Comparison of ENCODE assay signal across 23 cellular contexts in the genomic region with DNA sequence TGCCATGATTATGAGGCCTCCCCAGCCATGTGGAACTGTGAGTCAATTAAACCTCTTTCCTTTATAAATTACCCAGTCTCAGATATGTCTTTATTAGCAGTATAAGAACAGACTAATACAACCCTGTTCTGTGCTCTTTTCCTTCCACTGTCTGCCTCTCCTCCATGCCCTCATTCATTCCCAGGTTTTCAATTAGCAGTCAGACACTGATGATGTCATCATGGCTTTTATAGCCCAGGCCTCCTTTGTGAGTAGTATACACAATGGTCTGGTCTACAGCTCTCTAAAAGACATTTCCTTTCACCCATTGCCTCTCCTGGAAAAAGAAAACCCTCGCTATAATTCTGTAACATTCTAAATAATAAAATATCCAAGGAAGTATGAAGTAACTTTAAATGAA. TPM values are rescaled to one million over a fixed set of nuclear protein-coding genes. Genes with fewer than 3 reads are reported as not detected.
"Had no signal": no experiment of that assay in that cellular context is flagged by ENCODE, and none has a peak within 500 bp of the region (broad histone marks: within the 10 kb centered on the region; RNA-seq: fewer than 3 reads in every experiment).

No MANE protein-coding gene starts in this region.

- H3K36me3 ChIP-seq: prostate gland, right atrium auricular region, sigmoid colon, stomach, thyroid gland, vagina had no signal

- H3K4me3 Mint-ChIP-seq: memory B cell; mesothelial cell of epicardium; naive B cell; natural killer cell treated with Interleukin-12 subunit alpha and Interleukin-12 subunit beta and Interleukin-15 and Interleukin-18, amount 100 ng/mL, for 72 hours; neural crest cell; stimulated activated effector memory CD8-positive, alpha-beta T cell treated with anti-CD3 and anti-CD28 coated beads, Interleukin-12 subunit alpha, Interleukin-12 subunit beta, amount 100 ng/mL, for 72 hours had no signal

- DNase-seq: dorsolateral prefrontal cortex; effector CD4-positive, alpha-beta T cell; head of caudate nucleus; kidney; mucosa of descending colon; naive B cell; nucleus accumbens; sigmoid colon; stimulated activated CD4-positive, alpha-beta T cell treated with anti-CD3 and anti-CD28 coated beads, Interleukin-2, amount 100 ng/mL, for 24 hours; stimulated activated CD4-positive, alpha-beta T cell treated with anti-CD3 and anti-CD28 coated beads, Interleukin-4, amount 100 ng/mL, for 24 hours; stimulated activated naive CD4-positive, alpha-beta T cell treated with Interleukin-2 at 50 U/mL for 16 hours; stomach; thyroid gland; trophoblast cell had no signal

- H3K9me3 Mint-ChIP-seq: memory B cell; mesothelial cell of epicardium; naive B cell; natural killer cell treated with Interleukin-12 subunit alpha and Interleukin-12 subunit beta and Interleukin-15 and Interleukin-18, amount 100 ng/mL, for 72 hours; neural crest cell; stimulated activated effector memory CD8-positive, alpha-beta T cell treated with anti-CD3 and anti-CD28 coated beads, Interleukin-12 subunit alpha, Interleukin-12 subunit beta, amount 100 ng/mL, for 72 hours had no signal

- H3K27ac Mint-ChIP-seq: memory B cell; mesothelial cell of epicardium; naive B cell; natural killer cell treated with Interleukin-12 subunit alpha and Interleukin-12 subunit beta and Interleukin-15 and Interleukin-18, amount 100 ng/mL, for 72 hours; stimulated activated effector memory CD8-positive, alpha-beta T cell treated with anti-CD3 and anti-CD28 coated beads, Interleukin-12 subunit alpha, Interleukin-12 subunit beta, amount 100 ng/mL, for 72 hours had no signal

- H3K9me3 ChIP-seq: mucosa of descending colon, prostate gland, right atrium auricular region, sigmoid colon, stomach, thyroid gland, vagina had no signal

- H3K27me3 ChIP-seq: dorsolateral prefrontal cortex, right atrium auricular region, sigmoid colon, stomach, thyroid gland, vagina had no signal

- H3K36me3 Mint-ChIP-seq: memory B cell; mesothelial cell of epicardium; naive B cell; natural killer cell treated with Interleukin-12 subunit alpha and Interleukin-12 subunit beta and Interleukin-15 and Interleukin-18, amount 100 ng/mL, for 72 hours; stimulated activated effector memory CD8-positive, alpha-beta T cell treated with anti-CD3 and anti-CD28 coated beads, Interleukin-12 subunit alpha, Interleukin-12 subunit beta, amount 100 ng/mL, for 72 hours had no signal

- H3K4me3 ChIP-seq: dorsolateral prefrontal cortex, lung, mucosa of descending colon, prostate gland, right atrium auricular region, sigmoid colon, stomach, thyroid gland, vagina had no signal

- H3K4me1 ChIP-seq: prostate gland, right atrium auricular region, sigmoid colon, stomach, thyroid gland, vagina had no signal

- H3K27ac ChIP-seq: dorsolateral prefrontal cortex, prostate gland, right atrium auricular region, sigmoid colon, stomach, thyroid gland, vagina had no signal

- H3K4me1 Mint-ChIP-seq: memory B cell; mesothelial cell of epicardium; naive B cell; stimulated activated effector memory CD8-positive, alpha-beta T cell treated with anti-CD3 and anti-CD28 coated beads, Interleukin-12 subunit alpha, Interleukin-12 subunit beta, amount 100 ng/mL, for 72 hours had no signal

RNA-seq across cellular contexts. Expression of a gene that starts 25.5 kb away (rescaled TPM):
- total RNA-seq: natural killer cell treated with Interleukin-12 subunit alpha and Interleukin-12 subunit beta and Interleukin-15 and Interleukin-18, amount 100 ng/mL, for 72 hours had no signal
